Comparison of ENCODE assay signal across 28 cellular contexts in the genomic region with DNA sequence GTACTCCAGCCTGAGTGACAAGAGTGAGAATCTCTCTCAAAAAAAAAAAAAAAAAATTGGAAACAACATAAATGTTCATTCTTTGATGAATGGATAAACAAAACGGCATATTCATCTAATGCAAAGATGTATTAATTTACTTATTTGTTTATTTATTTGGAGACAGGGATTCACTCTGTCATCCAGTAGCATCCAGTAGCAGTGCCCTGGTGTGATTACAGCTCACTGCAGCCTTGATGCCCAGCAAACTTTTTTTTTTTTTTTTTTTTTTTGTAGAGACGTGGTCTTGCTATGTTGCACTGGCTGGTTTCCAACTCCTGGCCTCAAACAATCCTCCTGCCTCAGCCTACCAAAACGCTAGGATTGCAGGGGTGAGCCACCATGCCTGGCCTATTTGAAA. TPM values are rescaled to one million over a fixed set of nuclear protein-coding genes. Genes with fewer than 3 reads are reported as not detected.
DNase-seq lines count a peak whose midpoint lies in the region; ATAC-seq and TF ChIP-seq lines count a peak whose summit lies in the region.
"Had no signal": no experiment of that assay in that cellular context is flagged by ENCODE, and none has a peak within 500 bp of the region (broad histone marks: within the 10 kb centered on the region; RNA-seq: fewer than 3 reads in every experiment).

No MANE protein-coding gene starts in this region.

- no peak overlapping the region for H3K27ac ChIP-seq in DOHH2 (ENCODE audit: low read depth, low read length)
- H3K27ac ChIP-seq in PC-3 (ENCODE audit: low read length), result no peak overlapping the region
- H3K27ac ChIP-seq in PC-9, result no peak overlapping the region
- H3K27ac ChIP-seq: dorsolateral prefrontal cortex, esophagus muscularis mucosa, testis had no signal

- H3K4me2 ChIP-seq in DOHH2 (ENCODE audit: low read length), result peak overlapping the region; percentile 63
- peak overlapping the region; percentile 85; the same call in 1 of the 2 replicates for H3K4me2 ChIP-seq in PC-3 (ENCODE audit: low read length)
- no peak overlapping the region for H3K4me2 ChIP-seq in PC-9

- ATAC-seq in PC-3, result no peak
- ATAC-seq in GM18873 (IDR thresholded peaks at IDR 0.05; ENCODE audit: low FRiP score, unreplicated experiment), result no peak
- ATAC-seq: CD8-positive, alpha-beta T cell; T-cell had no signal

- no peak overlapping the region for H3K9ac ChIP-seq in PC-3 (ENCODE audit: low read length)

- BruUV-seq in PC-3 (replicated peaks; lab: Mats Ljungman, UMichigan) (no TSS peak), PC-9 (replicated peaks; lab: Mats Ljungman, UMichigan) (no TSS peak)

- no peak for DNase-seq in activated CD4-positive, alpha-beta T cell treated with anti-CD3 and anti-CD28 coated beads, Interleukin-2, amount 10 ng/mL, durations not matched to agents 7 days and 5 days
- no peak for DNase-seq in activated CD4-positive, alpha-beta T cell treated with anti-CD3 and anti-CD28 coated beads for 1 hour
- no peak for DNase-seq in PC-3
- peak; percentile 47 for DNase-seq in glomerular visceral epithelial cell (ENCODE audit: extremely low spot score)
- DNase-seq in PC-9, result no peak
- DNase-seq in NCI-H510A (lab: John Stamatoyannopoulos, UW), result no peak
- DNase-seq: activated naive CD4-positive, alpha-beta T cell; amygdala; CD8-positive, alpha-beta T cell; dorsolateral prefrontal cortex; H7; head of caudate nucleus; left ventricle myocardium inferior; NCI-H146; NCI-H82; small intestine; stimulated activated naive CD4-positive, alpha-beta T cell; T-cell; testis had no signal

- H3K9me3 ChIP-seq in DOHH2 (ENCODE audit: control insufficient read depth, insufficient read depth, low read length), result no peaks in the 10 kb centered on the region
- no peaks in the 10 kb centered on the region for H3K9me3 ChIP-seq in PC-3 (ENCODE audit: low read length)
- H3K9me3 ChIP-seq in PC-9 (ENCODE audit: insufficient read depth, low read depth), result no peaks in the 10 kb centered on the region
- H3K9me3 ChIP-seq: esophagus muscularis mucosa, left ventricle myocardium inferior, testis had no signal

- peaks cover 23% of the 10 kb centered on the region for H3F3A ChIP-seq in DOHH2 (ENCODE audit: control insufficient read depth, insufficient read depth)
- no peaks in the 10 kb centered on the region for H3F3A ChIP-seq in PC-3 (ENCODE audit: low read length, unreplicated experiment)
- no peaks in the 10 kb centered on the region for H3F3A ChIP-seq in PC-9 (ENCODE audit: insufficient read depth, low read depth)

- POLR2A ChIA-PET in activated CD4-positive, alpha-beta T cell treated with anti-CD3 and anti-CD28 coated beads, Interleukin-2, amount 10 ng/mL, durations not matched to agents 7 days and 5 days (lab: Charles Lee), result interaction anchor here (0.6 kb wide), 2 partner anchors 16 to 90 kb away, joined by 4 to 5 read pairs; no protein-coding TSS in a partner anchor
- POLR2A ChIA-PET in PC-3 (lab: Charles Lee; ENCODE audit: unreplicated experiment) (no interaction called here), PC-9 (lab: Charles Lee; ENCODE audit: unreplicated experiment) (no interaction called here)

- H3K4me1 ChIP-seq in DOHH2 (ENCODE audit: control insufficient read depth, low read length), result peaks cover 64% of the 10 kb centered on the region
- peaks cover 11% of the 10 kb centered on the region; the same call in 1 of the 2 replicates for H3K4me1 ChIP-seq in PC-3 (ENCODE audit: insufficient read depth, low read length)
- no peaks in the 10 kb centered on the region for H3K4me1 ChIP-seq in PC-9 (replicated peaks; ENCODE audit: insufficient read depth)
- H3K4me1 ChIP-seq: testis had no signal

- no peaks in the 10 kb centered on the region for H3K27me3 ChIP-seq in DOHH2 (ENCODE audit: control insufficient read depth, low read length)
- no peaks in the 10 kb centered on the region for H3K27me3 ChIP-seq in PC-3 (ENCODE audit: low read length)
- no peaks in the 10 kb centered on the region for H3K27me3 ChIP-seq in PC-9 (ENCODE audit: insufficient read depth, low read depth)
- H3K27me3 ChIP-seq: testis had no signal

- peak overlapping the region; percentile 32 for H3K4me3 Mint-ChIP-seq in activated CD4-positive, alpha-beta T cell treated with anti-CD3 and anti-CD28 coated beads, Interleukin-2, amount 10 ng/mL, durations not matched to agents 7 days and 5 days
- H3K4me3 Mint-ChIP-seq: CD8-positive, alpha-beta T cell had no signal

- H3K9me2 ChIP-seq in DOHH2 (replicated peaks; ENCODE audit: control insufficient read depth, low read length), result no peaks in the 10 kb centered on the region
- no peaks in the 10 kb centered on the region for H3K9me2 ChIP-seq in PC-3 (replicated peaks; ENCODE audit: low read length)
- no peaks in the 10 kb centered on the region for H3K9me2 ChIP-seq in PC-9 (ENCODE audit: insufficient read depth)

- H3K36me3 Mint-ChIP-seq in activated CD4-positive, alpha-beta T cell treated with anti-CD3 and anti-CD28 coated beads, Interleukin-2, amount 10 ng/mL, durations not matched to agents 7 days and 5 days (ENCODE audit: low read depth), result peaks cover 2% of the 10 kb centered on the region
- H3K36me3 Mint-ChIP-seq: CD8-positive, alpha-beta T cell; T-cell had no signal

- intact Hi-C loops in PC-3 (cut with micrococcal nuclease), result loop anchor here (5.0 kb wide), 3 partner anchors 119 to 389 kb away; no protein-coding TSS in a partner anchor
- intact Hi-C loops in PC-9 (cut with micrococcal nuclease; ENCODE audit: unreplicated experiment), result no loop called here

- H2AFZ ChIP-seq in PC-3 (ENCODE audit: low read length) (no peak overlapping the region), PC-9 (no peak overlapping the region)

- H3K79me2 ChIP-seq in DOHH2 (ENCODE audit: control insufficient read depth, low read length) (no peaks in the 10 kb centered on the region), PC-3 (ENCODE audit: low read length) (no peaks in the 10 kb centered on the region), PC-9 (ENCODE audit: low read depth) (no peaks in the 10 kb centered on the region)

- no peaks in the 10 kb centered on the region for H3K36me3 ChIP-seq in DOHH2 (ENCODE audit: control insufficient read depth, low read length)
- no peaks in the 10 kb centered on the region for H3K36me3 ChIP-seq in PC-3 (ENCODE audit: low read depth, low read length)
- H3K36me3 ChIP-seq in PC-9 (ENCODE audit: low read depth), result no peaks in the 10 kb centered on the region
- H3K36me3 ChIP-seq: esophagus muscularis mucosa, left ventricle myocardium inferior had no signal

- CTCF ChIA-PET in activated CD4-positive, alpha-beta T cell treated with anti-CD3 and anti-CD28 coated beads, Interleukin-2, amount 10 ng/mL, durations not matched to agents 7 days and 5 days (lab: Charles Lee), result interaction anchor here (0.6 to 3.3 kb wide), 6 partner anchors 13 to 384 kb away, joined by 3 to 22 read pairs (median 6); a partner anchor contains a TSS
- CTCF ChIA-PET in PC-3 (lab: Charles Lee) (interaction anchor here (1.3 kb wide), 1 partner anchor 387 kb away, joined by 3 read pairs; no protein-coding TSS in a partner anchor), PC-9 (lab: Charles Lee) (no interaction called here)

- H3K4me3 ChIP-seq in DOHH2 (ENCODE audit: low read length) (peak overlapping the region; percentile 70), PC-3 (ENCODE audit: low read length) (no peak overlapping the region), PC-9 (no peak overlapping the region)
- H3K4me3 ChIP-seq: dorsolateral prefrontal cortex, esophagus muscularis mucosa, left ventricle myocardium inferior, testis had no signal

- peaks cover 64% of the 10 kb centered on the region for H3K4me1 Mint-ChIP-seq in activated CD4-positive, alpha-beta T cell treated with anti-CD3 and anti-CD28 coated beads, Interleukin-2, amount 10 ng/mL, durations not matched to agents 7 days and 5 days

- H3K9me3 Mint-ChIP-seq in activated CD4-positive, alpha-beta T cell treated with anti-CD3 and anti-CD28 coated beads, Interleukin-2, amount 10 ng/mL, durations not matched to agents 7 days and 5 days, result no peaks in the 10 kb centered on the region
- H3K9me3 Mint-ChIP-seq: CD8-positive, alpha-beta T cell; T-cell had no signal

- H3K27ac Mint-ChIP-seq in activated CD4-positive, alpha-beta T cell treated with anti-CD3 and anti-CD28 coated beads, Interleukin-2, amount 10 ng/mL, durations not matched to agents 7 days and 5 days, result no peak overlapping the region
- H3K27ac Mint-ChIP-seq: CD8-positive, alpha-beta T cell; T-cell had no signal

- peaks cover 43% of the 10 kb centered on the region for H3K27me3 Mint-ChIP-seq in activated CD4-positive, alpha-beta T cell treated with anti-CD3 and anti-CD28 coated beads, Interleukin-2, amount 10 ng/mL, durations not matched to agents 7 days and 5 days

- TF ChIP-seq CTCF in DOHH2 (IDR thresholded peaks at IDR 0.05; ENCODE audit: low read depth, low read length, poor library complexity, severe bottlenecking) (no peak), PC-3 (conservative IDR thresholded peaks at IDR 0.05; ENCODE audit: low read depth, low read length) (no peak), PC-9 (conservative IDR thresholded peaks at IDR 0.05) (no peak)

- H4K20me1 ChIP-seq in DOHH2 (ENCODE audit: control insufficient read depth, insufficient read depth, low read depth, low read length) (no peaks in the 10 kb centered on the region), PC-3 (ENCODE audit: low read length) (no peaks in the 10 kb centered on the region), PC-9 (ENCODE audit: insufficient read depth) (no peaks in the 10 kb centered on the region)

RNA-seq across cellular contexts. Expression of a gene that starts 24.4 kb away (rescaled TPM):
- total RNA-seq in activated CD4-positive, alpha-beta T cell treated with anti-CD3 and anti-CD28 coated beads, Interleukin-2, amount 10 ng/mL, durations not matched to agents 7 days and 5 days, result not detected
- not detected in 2 replicates for total RNA-seq in PC-3 (2014; rRNA removed)
- total RNA-seq in PC-9 (2021), result not detected in 2 replicates
- total RNA-seq: A673; CD8-positive, alpha-beta T cell; chondrocyte; esophagus muscularis mucosa; H7; left ventricle myocardium inferior; mesenteric fat pad; myocyte; SK-MEL-5; T-cell; testis; ureter had no signal

RNA-seq across cellular contexts. Expression of a gene that starts 33.2 kb away (rescaled TPM):
- under 1 TPM; 0.29 to 0.84 TPM for total RNA-seq in activated CD4-positive, alpha-beta T cell treated with anti-CD3 and anti-CD28 coated beads, Interleukin-2, amount 10 ng/mL, durations not matched to agents 7 days and 5 days
- total RNA-seq in PC-3 (2014; rRNA removed) (28.1 and 44.1 TPM in 2 replicates), PC-9 (2021) (9.2 and 10.4 TPM in 2 replicates)
- total RNA-seq: A673 had no signal

RNA-seq across cellular contexts. Expression of a gene that starts 40.8 kb away (rescaled TPM):
- not detected for total RNA-seq in activated CD4-positive, alpha-beta T cell treated with anti-CD3 and anti-CD28 coated beads, Interleukin-2, amount 10 ng/mL, durations not matched to agents 7 days and 5 days
- not detected in 2 replicates for total RNA-seq in PC-3 (2014; rRNA removed)
- total RNA-seq in PC-9 (2021), result not detected in 2 replicates
- total RNA-seq: A673; CD8-positive, alpha-beta T cell; chondrocyte; dorsolateral prefrontal cortex; esophagus muscularis mucosa; H7; left ventricle myocardium inferior; mesenteric fat pad; myocyte; SK-MEL-5; T-cell; testis; ureter had no signal

RNA-seq across cellular contexts. Expression of a gene that starts 51.3 kb away (rescaled TPM):
- total RNA-seq in activated CD4-positive, alpha-beta T cell treated with anti-CD3 and anti-CD28 coated beads, Interleukin-2, amount 10 ng/mL, durations not matched to agents 7 days and 5 days, result 10 to 100 TPM; 34.7 to 36.9 TPM
- 18.7 and 26.8 TPM in 2 replicates for total RNA-seq in PC-3 (2014; rRNA removed)
- 57.6 and 66.0 TPM in 2 replicates for total RNA-seq in PC-9 (2021)
